In the genomic region with DNA sequence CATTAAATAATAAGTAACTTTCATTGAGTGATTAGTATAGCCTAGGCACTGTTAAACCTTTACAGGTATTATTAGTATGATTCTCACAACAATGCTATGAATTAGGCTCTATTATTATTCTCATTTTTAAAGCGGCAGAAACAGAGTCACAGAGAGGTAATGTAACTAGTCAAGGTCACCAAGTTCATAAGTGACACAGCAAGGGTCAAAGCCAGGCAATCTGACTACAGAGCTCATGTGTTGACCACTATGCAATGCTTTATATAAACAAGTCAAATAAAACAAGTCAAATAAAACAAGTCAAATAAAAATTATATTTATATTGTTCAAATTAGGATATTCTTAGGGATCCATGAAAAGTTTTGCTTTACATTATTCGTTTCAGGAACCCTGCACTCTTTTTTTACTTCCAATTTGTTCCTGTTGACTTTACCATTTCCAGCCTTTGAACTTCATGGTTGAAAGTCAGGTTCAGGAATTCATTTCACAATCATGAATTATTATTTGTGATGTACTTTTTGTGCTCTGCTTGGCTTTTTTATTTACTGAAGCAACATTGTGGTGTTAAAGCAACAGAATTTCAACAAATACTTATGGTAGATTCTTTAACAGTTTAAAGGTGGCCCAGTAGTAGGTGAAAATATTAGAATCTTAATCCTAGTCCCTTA, we compare ENCODE assay signal across 2 cellular contexts.
TF ChIP-seq lines count a peak whose summit lies in the region.

No MANE protein-coding gene starts in this region.

TF ChIP-seq in A549, 52 proteins besides CTCF, POLR2A, EP300 and RAD21 (continued from another document):
- TF ChIP-seq RCOR1 (IDR thresholded peaks at IDR 0.05; ENCODE audit: low read depth, low read length) (no peak), HOXB5 (CRISPR knock-in tag; IDR thresholded peaks at IDR 0.05) (no peak), EHMT2 (IDR thresholded peaks at IDR 0.05; ENCODE audit: low read depth) (no peak), KDM5A (IDR thresholded peaks at IDR 0.05) (no peak), NPAS2 (CRISPR knock-in tag; IDR thresholded peaks at IDR 0.05; ENCODE audit: borderline replicate concordance) (no peak), SMC3 (IDR thresholded peaks at IDR 0.05) (no peak)

TF ChIP-seq in H1, 55 proteins besides CTCF, POLR2A, EP300 and RAD21 (continued from another document):
- TF ChIP-seq, protein P1, sequence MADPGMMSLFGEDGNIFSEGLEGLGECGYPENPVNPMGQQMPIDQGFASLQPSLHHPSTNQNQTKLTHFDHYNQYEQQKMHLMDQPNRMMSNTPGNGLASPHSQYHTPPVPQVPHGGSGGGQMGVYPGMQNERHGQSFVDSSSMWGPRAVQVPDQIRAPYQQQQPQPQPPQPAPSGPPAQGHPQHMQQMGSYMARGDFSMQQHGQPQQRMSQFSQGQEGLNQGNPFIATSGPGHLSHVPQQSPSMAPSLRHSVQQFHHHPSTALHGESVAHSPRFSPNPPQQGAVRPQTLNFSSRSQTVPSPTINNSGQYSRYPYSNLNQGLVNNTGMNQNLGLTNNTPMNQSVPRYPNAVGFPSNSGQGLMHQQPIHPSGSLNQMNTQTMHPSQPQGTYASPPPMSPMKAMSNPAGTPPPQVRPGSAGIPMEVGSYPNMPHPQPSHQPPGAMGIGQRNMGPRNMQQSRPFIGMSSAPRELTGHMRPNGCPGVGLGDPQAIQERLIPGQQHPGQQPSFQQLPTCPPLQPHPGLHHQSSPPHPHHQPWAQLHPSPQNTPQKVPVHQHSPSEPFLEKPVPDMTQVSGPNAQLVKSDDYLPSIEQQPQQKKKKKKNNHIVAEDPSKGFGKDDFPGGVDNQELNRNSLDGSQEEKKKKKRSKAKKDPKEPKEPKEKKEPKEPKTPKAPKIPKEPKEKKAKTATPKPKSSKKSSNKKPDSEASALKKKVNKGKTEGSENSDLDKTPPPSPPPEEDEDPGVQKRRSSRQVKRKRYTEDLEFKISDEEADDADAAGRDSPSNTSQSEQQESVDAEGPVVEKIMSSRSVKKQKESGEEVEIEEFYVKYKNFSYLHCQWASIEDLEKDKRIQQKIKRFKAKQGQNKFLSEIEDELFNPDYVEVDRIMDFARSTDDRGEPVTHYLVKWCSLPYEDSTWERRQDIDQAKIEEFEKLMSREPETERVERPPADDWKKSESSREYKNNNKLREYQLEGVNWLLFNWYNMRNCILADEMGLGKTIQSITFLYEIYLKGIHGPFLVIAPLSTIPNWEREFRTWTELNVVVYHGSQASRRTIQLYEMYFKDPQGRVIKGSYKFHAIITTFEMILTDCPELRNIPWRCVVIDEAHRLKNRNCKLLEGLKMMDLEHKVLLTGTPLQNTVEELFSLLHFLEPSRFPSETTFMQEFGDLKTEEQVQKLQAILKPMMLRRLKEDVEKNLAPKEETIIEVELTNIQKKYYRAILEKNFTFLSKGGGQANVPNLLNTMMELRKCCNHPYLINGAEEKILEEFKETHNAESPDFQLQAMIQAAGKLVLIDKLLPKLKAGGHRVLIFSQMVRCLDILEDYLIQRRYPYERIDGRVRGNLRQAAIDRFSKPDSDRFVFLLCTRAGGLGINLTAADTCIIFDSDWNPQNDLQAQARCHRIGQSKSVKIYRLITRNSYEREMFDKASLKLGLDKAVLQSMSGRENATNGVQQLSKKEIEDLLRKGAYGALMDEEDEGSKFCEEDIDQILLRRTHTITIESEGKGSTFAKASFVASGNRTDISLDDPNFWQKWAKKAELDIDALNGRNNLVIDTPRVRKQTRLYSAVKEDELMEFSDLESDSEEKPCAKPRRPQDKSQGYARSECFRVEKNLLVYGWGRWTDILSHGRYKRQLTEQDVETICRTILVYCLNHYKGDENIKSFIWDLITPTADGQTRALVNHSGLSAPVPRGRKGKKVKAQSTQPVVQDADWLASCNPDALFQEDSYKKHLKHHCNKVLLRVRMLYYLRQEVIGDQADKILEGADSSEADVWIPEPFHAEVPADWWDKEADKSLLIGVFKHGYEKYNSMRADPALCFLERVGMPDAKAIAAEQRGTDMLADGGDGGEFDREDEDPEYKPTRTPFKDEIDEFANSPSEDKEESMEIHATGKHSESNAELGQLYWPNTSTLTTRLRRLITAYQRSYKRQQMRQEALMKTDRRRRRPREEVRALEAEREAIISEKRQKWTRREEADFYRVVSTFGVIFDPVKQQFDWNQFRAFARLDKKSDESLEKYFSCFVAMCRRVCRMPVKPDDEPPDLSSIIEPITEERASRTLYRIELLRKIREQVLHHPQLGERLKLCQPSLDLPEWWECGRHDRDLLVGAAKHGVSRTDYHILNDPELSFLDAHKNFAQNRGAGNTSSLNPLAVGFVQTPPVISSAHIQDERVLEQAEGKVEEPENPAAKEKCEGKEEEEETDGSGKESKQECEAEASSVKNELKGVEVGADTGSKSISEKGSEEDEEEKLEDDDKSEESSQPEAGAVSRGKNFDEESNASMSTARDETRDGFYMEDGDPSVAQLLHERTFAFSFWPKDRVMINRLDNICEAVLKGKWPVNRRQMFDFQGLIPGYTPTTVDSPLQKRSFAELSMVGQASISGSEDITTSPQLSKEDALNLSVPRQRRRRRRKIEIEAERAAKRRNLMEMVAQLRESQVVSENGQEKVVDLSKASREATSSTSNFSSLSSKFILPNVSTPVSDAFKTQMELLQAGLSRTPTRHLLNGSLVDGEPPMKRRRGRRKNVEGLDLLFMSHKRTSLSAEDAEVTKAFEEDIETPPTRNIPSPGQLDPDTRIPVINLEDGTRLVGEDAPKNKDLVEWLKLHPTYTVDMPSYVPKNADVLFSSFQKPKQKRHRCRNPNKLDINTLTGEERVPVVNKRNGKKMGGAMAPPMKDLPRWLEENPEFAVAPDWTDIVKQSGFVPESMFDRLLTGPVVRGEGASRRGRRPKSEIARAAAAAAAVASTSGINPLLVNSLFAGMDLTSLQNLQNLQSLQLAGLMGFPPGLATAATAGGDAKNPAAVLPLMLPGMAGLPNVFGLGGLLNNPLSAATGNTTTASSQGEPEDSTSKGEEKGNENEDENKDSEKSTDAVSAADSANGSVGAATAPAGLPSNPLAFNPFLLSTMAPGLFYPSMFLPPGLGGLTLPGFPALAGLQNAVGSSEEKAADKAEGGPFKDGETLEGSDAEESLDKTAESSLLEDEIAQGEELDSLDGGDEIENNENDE (IDR thresholded peaks at IDR 0.05; ENCODE audit: insufficient replicate concordance, low read length), result no peak
- TF ChIP-seq KDM1A (IDR thresholded peaks at IDR 0.05; ENCODE audit: borderline replicate concordance, low read length) (no peak), TBP (IDR thresholded peaks at IDR 0.05; ENCODE audit: low read depth, low read length) (no peak), CTBP2 (IDR thresholded peaks at IDR 0.05; ENCODE audit: borderline replicate concordance, insufficient read depth, insufficient read length, low read length) (no peak), RBBP5 (IDR thresholded peaks at IDR 0.05; ENCODE audit: borderline replicate concordance, low read depth, low read length) (no peak), CBX5 (IDR thresholded peaks at IDR 0.05; ENCODE audit: low read depth, low read length) (no peak)
- TF ChIP-seq, protein P2, sequence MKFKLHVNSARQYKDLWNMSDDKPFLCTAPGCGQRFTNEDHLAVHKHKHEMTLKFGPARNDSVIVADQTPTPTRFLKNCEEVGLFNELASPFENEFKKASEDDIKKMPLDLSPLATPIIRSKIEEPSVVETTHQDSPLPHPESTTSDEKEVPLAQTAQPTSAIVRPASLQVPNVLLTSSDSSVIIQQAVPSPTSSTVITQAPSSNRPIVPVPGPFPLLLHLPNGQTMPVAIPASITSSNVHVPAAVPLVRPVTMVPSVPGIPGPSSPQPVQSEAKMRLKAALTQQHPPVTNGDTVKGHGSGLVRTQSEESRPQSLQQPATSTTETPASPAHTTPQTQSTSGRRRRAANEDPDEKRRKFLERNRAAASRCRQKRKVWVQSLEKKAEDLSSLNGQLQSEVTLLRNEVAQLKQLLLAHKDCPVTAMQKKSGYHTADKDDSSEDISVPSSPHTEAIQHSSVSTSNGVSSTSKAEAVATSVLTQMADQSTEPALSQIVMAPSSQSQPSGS (IDR thresholded peaks at IDR 0.05; ENCODE audit: low read length), result no peak
